26 cellular contexts compared by ENCODE assay signal in genomic region chr12:73072214-73072613, GRCh38.
"Had no signal": no experiment of that assay in that cellular context is flagged by ENCODE, and none has a peak within 500 bp of the region (broad histone marks: within the 10 kb centered on the region; RNA-seq: fewer than 3 reads in every experiment).

No MANE protein-coding gene starts in this region.

- H3K4me3 Mint-ChIP-seq: immature natural killer cell; mesothelial cell of epicardium; naive B cell; natural killer cell; nephron progenitor cell; neural progenitor cell; stimulated activated naive CD8-positive, alpha-beta T cell treated with anti-CD3 and anti-CD28 coated beads, Interleukin-15, Interleukin-2, amounts not matched to agents 100 ng/mL and 50 ng/mL, for 24 hours had no signal

- H3K9me3 Mint-ChIP-seq: nephron progenitor cell had no signal

- H3K36me3 ChIP-seq: left ventricle myocardium inferior, neural progenitor cell, ovary, right atrium auricular region, right lobe of liver, suprapubic skin, thoracic aorta, tibial artery, uterus had no signal

- H3K9me3 ChIP-seq: ovary, right atrium auricular region, right lobe of liver, thoracic aorta, tibial artery, uterus had no signal

- H3K27ac Mint-ChIP-seq: immature natural killer cell; mesothelial cell of epicardium; naive B cell; natural killer cell; nephron progenitor cell; neural progenitor cell; progenitor cell of endocrine pancreas; stimulated activated naive CD8-positive, alpha-beta T cell treated with anti-CD3 and anti-CD28 coated beads, Interleukin-15, Interleukin-2, amounts not matched to agents 100 ng/mL and 50 ng/mL, for 24 hours had no signal

- H3K4me3 ChIP-seq: left ventricle myocardium inferior, lung, neural progenitor cell, ovary, right atrium auricular region, right lobe of liver, smooth muscle cell, suprapubic skin, thoracic aorta, tibial artery, uterus had no signal

- DNase-seq: hippocampal formation; immature natural killer cell; left ventricle myocardium inferior; mesendoderm; naive B cell; natural killer cell; nephron progenitor cell; ovary; right lobe of liver; stimulated activated CD4-positive, alpha-beta T cell treated with anti-CD3 and anti-CD28 coated beads, Interleukin-12 subunit alpha, Interleukin-12 subunit beta, amount 100 ng/mL, for 4 hours; stimulated activated CD4-positive, alpha-beta T cell treated with anti-CD3 and anti-CD28 coated beads, Interleukin-15, amount 100 ng/mL, for 24 hours; stimulated activated CD4-positive, alpha-beta T cell treated with anti-CD3 and anti-CD28 coated beads, Interleukin-2, amount 100 ng/mL, for 24 hours; stimulated activated CD4-positive, alpha-beta T cell treated with anti-CD3 and anti-CD28 coated beads, Interleukin-4, amount 100 ng/mL, for 1 hour; stimulated activated naive CD4-positive, alpha-beta T cell; tibial artery; trophoblast cell; uterus had no signal

- H3K27me3 ChIP-seq: neural progenitor cell, ovary, right atrium auricular region, right lobe of liver, suprapubic skin, tibial artery, uterus had no signal

- H3K4me1 Mint-ChIP-seq: immature natural killer cell, mesothelial cell of epicardium, naive B cell, natural killer cell, nephron progenitor cell, neural progenitor cell had no signal

- H2AFZ ChIP-seq: neural progenitor cell had no signal

- H3K4me2 ChIP-seq: neural progenitor cell, smooth muscle cell had no signal

- H3K27ac ChIP-seq: left ventricle myocardium inferior, neural progenitor cell, ovary, right atrium auricular region, right lobe of liver, suprapubic skin, thoracic aorta, tibial artery, uterus had no signal

- ATAC-seq: natural killer cell, right lobe of liver had no signal

- H3K27me3 Mint-ChIP-seq: naive B cell; progenitor cell of endocrine pancreas; stimulated activated naive CD8-positive, alpha-beta T cell treated with anti-CD3 and anti-CD28 coated beads, Interleukin-15, Interleukin-2, amounts not matched to agents 100 ng/mL and 50 ng/mL, for 24 hours had no signal

- H3K4me1 ChIP-seq: left ventricle myocardium inferior, neural progenitor cell, right atrium auricular region, suprapubic skin, tibial artery, uterus had no signal

- H3K36me3 Mint-ChIP-seq: immature natural killer cell, mesothelial cell of epicardium, naive B cell, natural killer cell, neural progenitor cell had no signal
